27 cellular contexts compared by ENCODE assay signal in genomic region chr1:67818725-67819301, GRCh38. TPM values are rescaled to one million over a fixed set of nuclear protein-coding genes. Genes with fewer than 3 reads are reported as not detected.
DNase-seq lines count a peak whose midpoint lies in the region; ATAC-seq, FAIRE-seq and TF ChIP-seq lines count a peak whose summit lies in the region.
"Had no signal": no experiment of that assay in that cellular context is flagged by ENCODE, and none has a peak within 500 bp of the region (broad histone marks: within the 10 kb centered on the region; RNA-seq: fewer than 3 reads in every experiment).

No MANE protein-coding gene starts in this region.

- no peaks in the 10 kb centered on the region for H3K27me3 Mint-ChIP-seq in MCF 10A (ENCODE audit: insufficient read depth, unreplicated experiment)
- peaks cover 11% of the 10 kb centered on the region for H3K27me3 Mint-ChIP-seq in activated T-cell treated with anti-CD3 and anti-CD28 coated beads, Interleukin-2, amount 50 U/mL, for 72 hours (ENCODE audit: low read depth)

- H3K9ac ChIP-seq in mammary epithelial cell (ENCODE audit: insufficient read depth, low read length): no peak overlapping the region

- H3K36me3 ChIP-seq in mammary epithelial cell (ENCODE audit: insufficient read depth, low read length): peaks cover 4% of the 10 kb centered on the region
- no peaks in the 10 kb centered on the region for H3K36me3 ChIP-seq in A673 (ENCODE audit: insufficient read depth, low read length, poor library complexity, severe bottlenecking)
- H3K36me3 ChIP-seq: lower lobe of right lung, prostate gland had no signal

- peak overlapping the region; percentile 90 for H3K27ac Mint-ChIP-seq in MCF 10A (ENCODE audit: low read depth, unreplicated experiment)
- no peak overlapping the region for H3K27ac Mint-ChIP-seq in activated T-cell treated with anti-CD3 and anti-CD28 coated beads, Interleukin-2, amount 50 U/mL, for 72 hours
- H3K27ac Mint-ChIP-seq: activated CD4-positive, alpha-beta memory T cell treated with anti-CD3 and anti-CD28 coated beads for 36 hours; activated naive CD4-positive, alpha-beta T cell treated with anti-CD3 and anti-CD28 coated beads, Interleukin-2, amount 50 U/mL, for 72 hours; CD14-positive monocyte; IgD-negative memory B cell; naive thymus-derived CD4-positive, alpha-beta T cell; T-cell had no signal

- CTCF ChIA-PET in MCF 10A (lab: Yijun Ruan, JAX): interaction anchor here (0.6 to 5.8 kb wide), 4 partner anchors 9 to 259 kb away, joined by 4 to 28 read pairs (median 10); no protein-coding TSS in a partner anchor
- CTCF ChIA-PET in mammary epithelial cell (lab: Charles Lee; ENCODE audit: low non-redundant PET): no interaction called here
- CTCF ChIA-PET in A673 (lab: Charles Lee): no interaction called here

- H3K4me1 ChIP-seq in mammary epithelial cell (ENCODE audit: insufficient read depth, low read length) (peaks cover 49% of the 10 kb centered on the region), A673 (ENCODE audit: insufficient read depth, low read length, poor library complexity, severe bottlenecking) (peaks cover 9% of the 10 kb centered on the region)
- H3K4me1 ChIP-seq: prostate gland had no signal

- no peak overlapping the region for H3K4me2 ChIP-seq in mammary epithelial cell (ENCODE audit: insufficient read depth, low read depth, low read length)
- H3K4me2 ChIP-seq: smooth muscle cell had no signal

- H3K4me3 Mint-ChIP-seq in MCF 10A (ENCODE audit: unreplicated experiment): no peak overlapping the region
- H3K4me3 Mint-ChIP-seq in activated T-cell treated with anti-CD3 and anti-CD28 coated beads, Interleukin-2, amount 50 U/mL, for 72 hours: no peak overlapping the region
- H3K4me3 Mint-ChIP-seq: activated CD4-positive, alpha-beta memory T cell treated with anti-CD3 and anti-CD28 coated beads for 36 hours; CD14-positive monocyte; IgD-negative memory B cell; naive thymus-derived CD4-positive, alpha-beta T cell; T-cell had no signal

- POLR2A ChIA-PET in MCF 10A (lab: Yijun Ruan, JAX): interaction anchor here (12.3 kb wide), 1 partner anchor 14 kb away, joined by 262 read pairs; the partner anchor contains the start of gene GNG12
- POLR2A ChIA-PET in A673 (lab: Charles Lee; ENCODE audit: low non-redundant PET): no interaction called here

- intact Hi-C loops in MCF 10A (cut with micrococcal nuclease): no loop called here
- intact Hi-C loops in mammary epithelial cell (cut with micrococcal nuclease): no loop called here
- intact Hi-C loops in A673 (cut with micrococcal nuclease; ENCODE audit: unreplicated experiment): no loop called here

- ATAC-seq in GM21529 (IDR thresholded peaks at IDR 0.05; ENCODE audit: unreplicated experiment): no peak
- ATAC-seq in activated T-cell treated with anti-CD3 and anti-CD28 coated beads, Interleukin-2, amount 50 U/mL, for 72 hours (replicated peaks in 1 of 2): no peak
- ATAC-seq: activated naive CD4-positive, alpha-beta T cell treated with anti-CD3 and anti-CD28 coated beads, Interleukin-2, amount 50 U/mL, for 72 hours; lower lobe of right lung; naive thymus-derived CD4-positive, alpha-beta T cell; T-cell had no signal

- H3K9me3 Mint-ChIP-seq in MCF 10A (ENCODE audit: unreplicated experiment): no peaks in the 10 kb centered on the region
- H3K9me3 Mint-ChIP-seq in activated T-cell treated with anti-CD3 and anti-CD28 coated beads, Interleukin-2, amount 50 U/mL, for 72 hours: no peaks in the 10 kb centered on the region
- H3K9me3 Mint-ChIP-seq: activated CD4-positive, alpha-beta memory T cell treated with anti-CD3 and anti-CD28 coated beads for 36 hours; activated naive CD4-positive, alpha-beta T cell treated with anti-CD3 and anti-CD28 coated beads, Interleukin-2, amount 50 U/mL, for 72 hours; T-cell had no signal

- H3K4me3 ChIP-seq in mammary epithelial cell (replicated peaks in 1 of 3; ENCODE audit: insufficient read depth in 1 of 3, low read depth in 2 of 3, low read length in 3 of 3): no peak overlapping the region
- no peak overlapping the region for H3K4me3 ChIP-seq in A673 (ENCODE audit: low read depth, low read length, poor library complexity, severe bottlenecking)
- H3K4me3 ChIP-seq: lower lobe of right lung, prostate gland, smooth muscle cell had no signal

- peaks cover 24% of the 10 kb centered on the region for H3K36me3 Mint-ChIP-seq in MCF 10A (ENCODE audit: insufficient read depth, unreplicated experiment)
- H3K36me3 Mint-ChIP-seq in activated T-cell treated with anti-CD3 and anti-CD28 coated beads, Interleukin-2, amount 50 U/mL, for 72 hours (ENCODE audit: insufficient read depth in 2 of 2): no peaks in the 10 kb centered on the region
- H3K36me3 Mint-ChIP-seq: activated CD4-positive, alpha-beta memory T cell treated with anti-CD3 and anti-CD28 coated beads for 36 hours; activated naive CD4-positive, alpha-beta T cell treated with anti-CD3 and anti-CD28 coated beads, Interleukin-2, amount 50 U/mL, for 72 hours; CD14-positive monocyte; IgD-negative memory B cell; naive thymus-derived CD4-positive, alpha-beta T cell; T-cell had no signal

- no TSS peak for BruUV-seq in MCF 10A (replicated peaks; lab: Mats Ljungman, UMichigan)
- BruUV-seq in mammary epithelial cell (replicated peaks; lab: Mats Ljungman, UMichigan): no TSS peak
- BruUV-seq in A673 (replicated peaks; lab: Mats Ljungman, UMichigan): no TSS peak

- H4K20me1 ChIP-seq in mammary epithelial cell (ENCODE audit: insufficient read depth, low read length): no peaks in the 10 kb centered on the region

- no peak for FAIRE-seq in urothelium cell line (lab: Jason Lieb, UNC)
- FAIRE-seq: A204.1, frontal cortex had no signal

- H3K27me3 ChIP-seq in mammary epithelial cell (ENCODE audit: insufficient read depth, low read length): no peaks in the 10 kb centered on the region
- no peaks in the 10 kb centered on the region for H3K27me3 ChIP-seq in A673 (replicated peaks; ENCODE audit: insufficient read depth, low read depth, low read length, poor library complexity)

- WGBS in mammary epithelial cell (ENCODE audit: low coverage, missing lambda C conversion rate): 95% methylated on average over 8 of the region's 8 CpGs

- dilution Hi-C loops in mammary epithelial cell (cut with HindIII; ENCODE audit: low sequenced_read_pairs): loop anchor here (5.0 kb wide), 1 partner anchor 52 kb away; no protein-coding TSS in a partner anchor

- in situ Hi-C loops in mammary epithelial cell (cut with MboI; ENCODE audit: low sequenced_read_pairs in 2 of 2): no loop called here

- DNase-seq in MCF 10A (ENCODE audit: unreplicated experiment) (peak; percentile 26), mammary epithelial cell (no peak), amniotic epithelial cell (ENCODE audit: low read depth) (peak; percentile 62), kidney tubule cell (ENCODE audit: low spot score) (peak; percentile 69), urothelium cell line (ENCODE audit: low spot score) (peak; percentile 12), A673 (ENCODE audit: low spot score) (no peak)
- DNase-seq in activated T-cell treated with anti-CD3 and anti-CD28 coated beads, Interleukin-2, amount 50 U/mL, for 72 hours: no peak
- DNase-seq: activated CD4-positive, alpha-beta memory T cell treated with anti-CD3 and anti-CD28 coated beads for 36 hours; activated T-cell treated with anti-CD3 and anti-CD28 coated beads, Interleukin-2, amount 50 U/mL, for 1 hour; DMS153; lower lobe of right lung; MV-4-11; naive thymus-derived CD4-positive, alpha-beta T cell; NCI-H1930; NCI-H446 treated with DMSO at 0.1 percent for 48 hours; stimulated activated CD4-positive, alpha-beta T cell treated with anti-CD3 and anti-CD28 coated beads, Interleukin-4, amount 100 ng/mL, for 24 hours; T-cell; WERI-Rb-1 had no signal

- H3K9me3 ChIP-seq in mammary epithelial cell (replicated peaks; ENCODE audit: insufficient read depth, low read length) (no peaks in the 10 kb centered on the region), A673 (ENCODE audit: low read depth, low read length, poor library complexity, severe bottlenecking) (no peaks in the 10 kb centered on the region)
- H3K9me3 ChIP-seq: lower lobe of right lung, prostate gland had no signal

- H3K4me1 Mint-ChIP-seq in MCF 10A (ENCODE audit: insufficient read depth, unreplicated experiment): peaks cover 62% of the 10 kb centered on the region
- peaks cover 9% of the 10 kb centered on the region for H3K4me1 Mint-ChIP-seq in activated T-cell treated with anti-CD3 and anti-CD28 coated beads, Interleukin-2, amount 50 U/mL, for 72 hours (ENCODE audit: low read depth)
- H3K4me1 Mint-ChIP-seq: CD14-positive monocyte; IgD-negative memory B cell; naive thymus-derived CD4-positive, alpha-beta T cell; T-cell had no signal

- peaks cover 99% of the 10 kb centered on the region for H3K79me2 ChIP-seq in mammary epithelial cell (ENCODE audit: insufficient read depth, low read length)

- no peak overlapping the region for H2AFZ ChIP-seq in mammary epithelial cell (ENCODE audit: low read depth, low read length)

- H3K27ac ChIP-seq in mammary epithelial cell (ENCODE audit: insufficient read depth, low read depth, low read length) (no peak overlapping the region), A673 (ENCODE audit: low read depth, low read length, poor library complexity, severe bottlenecking) (no peak overlapping the region)
- H3K27ac ChIP-seq: epithelial cell of prostate, lower lobe of right lung, prostate gland, WERI-Rb-1 had no signal

- TF ChIP-seq CTCF in MCF 10A (IDR thresholded peaks at IDR 0.05; ENCODE audit: unreplicated experiment): no peak
- no peak for TF ChIP-seq CTCF in mammary epithelial cell (conservative IDR thresholded peaks at IDR 0.05 in 1 of 2, IDR thresholded peaks at IDR 0.05 in 1 of 2; ENCODE audit: extremely low read depth in 1 of 2, insufficient read depth in 1 of 2, low read depth in 1 of 2, low read length in 2 of 2)
- no peak for TF ChIP-seq CTCF in A673 (conservative IDR thresholded peaks at IDR 0.05; ENCODE audit: low read depth, low read length)

RNA-seq across cellular contexts. Expression of gene GNG12, which starts 14.5 kb away (rescaled TPM):
- total RNA-seq in MCF 10A (2022) (117 and 135 TPM in 2 replicates), mammary epithelial cell (100 to 1,000 TPM; 130 to 183 TPM), A673 (2021) (48.1 and 54.8 TPM in 2 replicates)
- 83.7 TPM for polyA plus RNA-seq in mammary epithelial cell
- polyA minus RNA-seq in mammary epithelial cell: 154 TPM
- total RNA-seq in activated T-cell treated with anti-CD3 and anti-CD28 coated beads, Interleukin-2, amount 50 U/mL, for 72 hours: under 1 TPM; 0.32 to 0.34 TPM
- total RNA-seq: naive thymus-derived CD4-positive, alpha-beta T cell had no signal
- polyA plus RNA-seq: IgD-negative memory B cell; naive thymus-derived CD4-positive, alpha-beta T cell had no signal

Comparison
In these comparisons a context has a peak if more than half of its experiments do, and no peak if none do; other contexts are left out.
1. DNase-seq: peak in MCF 10A (single experiment), amniotic epithelial cell (single experiment), kidney tubule cell (single experiment) and urothelium cell line (single experiment); none in mammary epithelial cell (single experiment), activated T-cell treated with anti-CD3 and anti-CD28 coated beads, Interleukin-2, amount 50 U/mL, for 72 hours (0 of 2) and A673 (single experiment).
2. RNA of gene GNG12, which starts 14.5 kb away (total RNA-seq): 130 to 183 TPM in mammary epithelial cell, 117 to 135 TPM in MCF 10A and 48.1 to 54.8 TPM in A673; 0.32 to 0.34 TPM in activated T-cell treated with anti-CD3 and anti-CD28 coated beads, Interleukin-2, amount 50 U/mL, for 72 hours; every median in the first group is over 10 times any median in the second.